8 cellular contexts compared by ENCODE assay signal in genomic region chr4:111641813-111642579, GRCh38.
A peak's percentile ranks its signal among the peaks of the same experiment; 100 is the strongest.
DNase-seq lines count a peak whose midpoint lies in the region; ATAC-seq and TF ChIP-seq lines count a peak whose summit lies in the region.

No MANE protein-coding gene starts in this region.

- H3K36me3 ChIP-seq in psoas muscle (ENCODE audit: insufficient read depth in 1 of 2, low read depth in 1 of 2) = no peaks in the 10 kb centered on the region

- H3K4me1 ChIP-seq in psoas muscle = no peaks in the 10 kb centered on the region

- no peak overlapping the region for H3K27ac ChIP-seq in psoas muscle

- no peak overlapping the region for H3K4me3 ChIP-seq in psoas muscle

- no peak overlapping the region for H3K4me3 Mint-ChIP-seq in activated CD8-positive, alpha-beta T cell treated with anti-CD3 and anti-CD28 coated beads, Interleukin-2, amount 10 ng/mL, durations not matched to agents 7 days and 5 days

- H3K27me3 Mint-ChIP-seq in activated CD8-positive, alpha-beta T cell treated with anti-CD3 and anti-CD28 coated beads, Interleukin-2, amount 10 ng/mL, durations not matched to agents 7 days and 5 days (ENCODE audit: low read depth) = no peaks in the 10 kb centered on the region

- no peaks in the 10 kb centered on the region for H3K27me3 ChIP-seq in psoas muscle (ENCODE audit: insufficient read depth in 3 of 3, low read length in 2 of 3)

- intact Hi-C loops in Right ventricle myocardium superior (cut with DNase I) = no loop called here
- intact Hi-C loops in psoas muscle (cut with DNase I) = loop anchor here in 1 of 2 donors (2.0 to 5.0 kb wide), 2 partner anchors 213 to 390 kb away; no protein-coding TSS in a partner anchor

- H3K9me3 Mint-ChIP-seq in activated CD8-positive, alpha-beta T cell treated with anti-CD3 and anti-CD28 coated beads, Interleukin-2, amount 10 ng/mL, durations not matched to agents 7 days and 5 days (ENCODE audit: insufficient read depth) = no peaks in the 10 kb centered on the region

- in situ Hi-C loops in G401 (cut with HindIII; ENCODE audit: low sequenced_read_pairs) = no loop called here

- CTCF ChIA-PET in activated CD8-positive, alpha-beta T cell treated with anti-CD3 and anti-CD28 coated beads, Interleukin-2, amount 10 ng/mL, durations not matched to agents 7 days and 5 days (lab: Charles Lee) = interaction anchor here (0.9 to 1.8 kb wide), 2 partner anchors 12 to 213 kb away, joined by 3 to 11 read pairs; no protein-coding TSS in a partner anchor

- H3K27ac Mint-ChIP-seq in activated CD8-positive, alpha-beta T cell treated with anti-CD3 and anti-CD28 coated beads, Interleukin-2, amount 10 ng/mL, durations not matched to agents 7 days and 5 days = no peak overlapping the region

- POLR2A ChIA-PET in activated CD8-positive, alpha-beta T cell treated with anti-CD3 and anti-CD28 coated beads, Interleukin-2, amount 10 ng/mL, durations not matched to agents 7 days and 5 days (lab: Charles Lee) = no interaction called here

- ATAC-seq in GM19463 (IDR thresholded peaks at IDR 0.05; ENCODE audit: unreplicated experiment) = peak; percentile 90
- peak; percentile 96 for ATAC-seq in HG03439 (IDR thresholded peaks at IDR 0.05; ENCODE audit: unreplicated experiment)
- peak; percentile 70 for ATAC-seq in activated CD8-positive, alpha-beta T cell treated with anti-CD3 and anti-CD28 coated beads, Interleukin-2, amount 10 ng/mL, durations not matched to agents 7 days and 5 days
- peak; percentile 82 for ATAC-seq in Right ventricle myocardium superior (ENCODE audit: poor library complexity)
- ATAC-seq in psoas muscle = peak in 3 of 4 donors; percentile 52 to 87 (median 62)

- no peaks in the 10 kb centered on the region for H3K4me1 Mint-ChIP-seq in activated CD8-positive, alpha-beta T cell treated with anti-CD3 and anti-CD28 coated beads, Interleukin-2, amount 10 ng/mL, durations not matched to agents 7 days and 5 days (ENCODE audit: low read depth)

- 51% methylated on average over 9 of the region's 9 CpGs for WGBS in psoas muscle, 3 donors

- peak; percentile 54 for DNase-seq in G401 (ENCODE audit: low spot score)
- DNase-seq in NCI-H460 (ENCODE audit: extremely low read depth, low read depth) = peak; percentile 74
- peak; percentile 64 for DNase-seq in activated CD8-positive, alpha-beta T cell treated with anti-CD3 and anti-CD28 coated beads, Interleukin-2, amount 10 ng/mL, durations not matched to agents 7 days and 5 days
- DNase-seq in Right ventricle myocardium superior = no peak
- DNase-seq in psoas muscle = peak; percentile 16 to 52
- no peak for DNase-seq in NCI-H128 (lab: John Stamatoyannopoulos, UW; ENCODE audit: unreplicated experiment)

- peak; percentile 65 for TF ChIP-seq CTCF in psoas muscle (IDR thresholded peaks at IDR 0.05)

- no peaks in the 10 kb centered on the region for H3K36me3 Mint-ChIP-seq in activated CD8-positive, alpha-beta T cell treated with anti-CD3 and anti-CD28 coated beads, Interleukin-2, amount 10 ng/mL, durations not matched to agents 7 days and 5 days (ENCODE audit: low read depth)

- no peaks in the 10 kb centered on the region for H3K9me3 ChIP-seq in psoas muscle

Comparison
In these comparisons a context has a peak if more than half of its experiments do, and no peak if none do; other contexts are left out.
1. DNase-seq: peak in G401 (single experiment), NCI-H460 (single experiment), activated CD8-positive, alpha-beta T cell treated with anti-CD3 and anti-CD28 coated beads, Interleukin-2, amount 10 ng/mL, durations not matched to agents 7 days and 5 days (single experiment) and psoas muscle (2 of 2); none in Right ventricle myocardium superior (single experiment) and NCI-H128 (single experiment).
2. Peak in every context shown above with its lines, with median percentiles within 50 percentile points of each other: ATAC-seq.